Comparison of ENCODE assay signal across 1 cellular context in genomic region chr5:95733100-95733499, GRCh38.
TF ChIP-seq lines count a peak whose summit lies in the region.

No MANE protein-coding gene starts in this region.

TF ChIP-seq in WTC11, 78 proteins besides CTCF, POLR2A, EP300 and RAD21 (continued from another document):
- TF ChIP-seq IRF2 (CRISPR knock-in tag; IDR thresholded peaks at IDR 0.05; ENCODE audit: borderline replicate concordance, low read depth), result no peak
TF ChIP-seq in WTC11: peak in this region for 0.
